Comparison of ENCODE assay signal across 1 cellular context in the genomic region with DNA sequence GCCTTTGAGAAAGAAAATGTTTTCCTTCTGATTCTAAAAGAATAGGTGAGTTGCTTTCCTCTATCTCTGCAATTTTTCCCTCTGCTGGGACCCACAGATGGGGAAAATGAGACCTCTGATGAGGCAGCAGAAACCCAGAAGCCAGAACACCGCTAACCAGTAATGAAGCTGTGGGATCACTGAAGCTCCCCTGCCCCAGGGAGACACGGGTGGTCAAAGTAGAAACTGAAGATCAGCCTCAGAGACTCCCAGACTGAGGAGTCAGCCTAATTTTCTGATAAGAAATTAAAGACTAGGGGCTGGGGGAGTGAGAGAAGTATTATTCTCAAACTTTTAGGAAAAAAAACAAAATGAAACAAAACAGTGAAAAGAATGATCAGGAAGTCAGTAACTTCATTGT.
TF ChIP-seq lines count a peak whose summit lies in the region.

No MANE protein-coding gene starts in this region.

TF ChIP-seq in HCT116, 20 proteins besides CTCF, POLR2A, EP300 and RAD21 (continued from another document):
- TF ChIP-seq MAX (IDR thresholded peaks at IDR 0.05) = no peak
- TF ChIP-seq ZFX (IDR thresholded peaks at IDR 0.05) = no peak
- no peak for TF ChIP-seq TCF7L2 (IDR thresholded peaks at IDR 0.05; ENCODE audit: borderline replicate concordance, extremely low read depth, insufficient read depth, insufficient read length)
- no peak for TF ChIP-seq ELF1 (IDR thresholded peaks at IDR 0.05; ENCODE audit: borderline replicate concordance, low read depth)
- TF ChIP-seq EZH2phosphoT487 (IDR thresholded peaks at IDR 0.05; ENCODE audit: borderline replicate concordance) = no peak
